ENCODE assay signal across 8 cellular contexts in genomic region chr18:54250846-54251251, GRCh38. TPM values are rescaled to one million over a fixed set of nuclear protein-coding genes. Genes with fewer than 3 reads are reported as not detected.
A peak's percentile ranks its signal among the peaks of the same experiment; 100 is the strongest.
DNase-seq lines count a peak whose midpoint lies in the region; ATAC-seq and TF ChIP-seq lines count a peak whose summit lies in the region.

No MANE protein-coding gene starts in this region.

- no peaks in the 10 kb centered on the region for H3K27me3 Mint-ChIP-seq in stimulated activated naive CD8-positive, alpha-beta T cell treated with anti-CD3 and anti-CD28 coated beads, Interleukin-15, amount 100 ng/mL, for 72 hours
- H3K27me3 Mint-ChIP-seq in activated B cell treated with CpG ODN at 0.5 μM for 24 hours, result no peaks in the 10 kb centered on the region

- TF ChIP-seq CTCF in activated B cell treated with CpG ODN at 0.5 μM for 24 hours (IDR thresholded peaks at IDR 0.05) (no peak), mucosa of descending colon (IDR thresholded peaks at IDR 0.05) (no peak)

- H3K9me3 Mint-ChIP-seq in stimulated activated naive CD8-positive, alpha-beta T cell treated with anti-CD3 and anti-CD28 coated beads, Interleukin-15, amount 100 ng/mL, for 72 hours, result no peaks in the 10 kb centered on the region
- H3K9me3 Mint-ChIP-seq in activated B cell treated with CpG ODN at 0.5 μM for 24 hours, result peaks cover 4% of the 10 kb centered on the region

- no peak for DNase-seq in stimulated activated naive CD8-positive, alpha-beta T cell treated with anti-CD3 and anti-CD28 coated beads, Interleukin-15, Interleukin-2, amounts not matched to agents 100 U/mL and 50 U/mL, for 24 hours
- no peak for DNase-seq in stimulated activated naive CD8-positive, alpha-beta T cell treated with anti-CD3 and anti-CD28 coated beads, Interleukin-15, amount 100 ng/mL, for 72 hours
- DNase-seq in activated B cell treated with CpG ODN at 0.5 μM for 24 hours (no peak), mucosa of descending colon (no peak), globus pallidus (ENCODE audit: low spot score) (no peak), NCI-H1417 (lab: John Stamatoyannopoulos, UW) (no peak)
- DNase-seq in central memory CD4-positive, alpha-beta T cell, result no peak

- no peak overlapping the region for H3K4me3 ChIP-seq in mucosa of descending colon

- H3K27ac Mint-ChIP-seq in stimulated activated naive CD8-positive, alpha-beta T cell treated with anti-CD3 and anti-CD28 coated beads, Interleukin-15, amount 100 ng/mL, for 72 hours, result peak overlapping the region in 1 of 2 donors; percentile 45
- H3K27ac Mint-ChIP-seq in activated B cell treated with CpG ODN at 0.5 μM for 24 hours, result peak overlapping the region; percentile 88

- peak; percentile 75 for ATAC-seq in stimulated activated naive CD8-positive, alpha-beta T cell treated with anti-CD3 and anti-CD28 coated beads, Interleukin-15, Interleukin-2, amounts not matched to agents 100 U/mL and 50 U/mL, for 24 hours
- no peak for ATAC-seq in stimulated activated naive CD8-positive, alpha-beta T cell treated with anti-CD3 and anti-CD28 coated beads, Interleukin-15, amount 100 ng/mL, for 72 hours
- ATAC-seq in HG02981 (IDR thresholded peaks at IDR 0.05; ENCODE audit: unreplicated experiment) (peak; percentile 67), activated B cell treated with CpG ODN at 0.5 μM for 24 hours (ENCODE audit: low read depth) (peak; percentile 71), mucosa of descending colon (no peak)

- no peaks in the 10 kb centered on the region for H3K9me3 ChIP-seq in mucosa of descending colon

- CTCF ChIA-PET in activated B cell treated with CpG ODN at 0.5 μM for 24 hours (lab: Charles Lee), result interaction anchor here (0.9 to 1.4 kb wide), 3 partner anchors 19 to 28 kb away, joined by 3 to 5 read pairs (median 4); partner anchors contain the start of gene POLI

- no peaks in the 10 kb centered on the region for H3K36me3 ChIP-seq in mucosa of descending colon (ENCODE audit: low read depth)

- H3K4me1 ChIP-seq in mucosa of descending colon (ENCODE audit: low read depth), result peaks cover 7% of the 10 kb centered on the region

- peaks cover 27% of the 10 kb centered on the region for H3K4me1 Mint-ChIP-seq in stimulated activated naive CD8-positive, alpha-beta T cell treated with anti-CD3 and anti-CD28 coated beads, Interleukin-15, amount 100 ng/mL, for 72 hours
- peaks cover 48% of the 10 kb centered on the region for H3K4me1 Mint-ChIP-seq in activated B cell treated with CpG ODN at 0.5 μM for 24 hours

- H3K4me3 Mint-ChIP-seq in stimulated activated naive CD8-positive, alpha-beta T cell treated with anti-CD3 and anti-CD28 coated beads, Interleukin-15, amount 100 ng/mL, for 72 hours, result peak overlapping the region in 1 of 2 donors; percentile 12
- H3K4me3 Mint-ChIP-seq in activated B cell treated with CpG ODN at 0.5 μM for 24 hours, result peak overlapping the region; percentile 68

- intact Hi-C loops in activated B cell treated with CpG ODN at 0.5 μM for 24 hours (cut with micrococcal nuclease), result loop anchor here (1.0 to 2.0 kb wide), 5 partner anchors 9 to 41 kb away; partner anchors contain the start of gene POLI
- intact Hi-C loops in mucosa of descending colon (cut with DNase I, micrococcal nuclease), result no loop called here

- POLR2A ChIA-PET in activated B cell treated with CpG ODN at 0.5 μM for 24 hours (lab: Charles Lee), result interaction anchor here (0.7 to 6.8 kb wide), 7 partner anchors 11 to 42 kb away, joined by 3 to 58 read pairs (median 7); partner anchors contain the start of genes MBD2 and POLI

- no peaks in the 10 kb centered on the region for H3K36me3 Mint-ChIP-seq in activated B cell treated with CpG ODN at 0.5 μM for 24 hours (ENCODE audit: low read depth)

RNA-seq across cellular contexts. Expression of gene POLI, which starts 18.5 kb away (rescaled TPM):
- total RNA-seq in activated B cell treated with CpG ODN at 0.5 μM for 24 hours, result 24.8 and 27.1 TPM in 2 replicates
- total RNA-seq in mucosa of descending colon, result 10 to 100 TPM; 14.2 to 33.2 (median 15.4) TPM

RNA-seq across cellular contexts. Expression of gene MBD2, which starts 26.4 kb away (rescaled TPM):
- total RNA-seq in activated B cell treated with CpG ODN at 0.5 μM for 24 hours (146 and 150 TPM in 2 replicates), mucosa of descending colon (100 to 1,000 TPM in 2 of 3 donors, 10 to 100 TPM in 1; 83.3 to 108 (median 106) TPM)

Comparison
In these comparisons a context has a peak if more than half of its experiments do, and no peak if none do; other contexts are left out.
1. ATAC-seq: peak in stimulated activated naive CD8-positive, alpha-beta T cell treated with anti-CD3 and anti-CD28 coated beads, Interleukin-15, Interleukin-2, amounts not matched to agents 100 U/mL and 50 U/mL, for 24 hours (single experiment), HG02981 (single experiment) and activated B cell treated with CpG ODN at 0.5 μM for 24 hours (single experiment); none in stimulated activated naive CD8-positive, alpha-beta T cell treated with anti-CD3 and anti-CD28 coated beads, Interleukin-15, amount 100 ng/mL, for 72 hours (single experiment) and mucosa of descending colon (single experiment).